Comparison of ENCODE assay signal across 9 cellular contexts in genomic region chr19:38394488-38394887, GRCh38.
DNase-seq lines count a peak whose midpoint lies in the region; ATAC-seq lines count a peak whose summit lies in the region.
"Had no signal": no experiment of that assay in that cellular context is flagged by ENCODE, and none has a peak within 500 bp of the region (broad histone marks: within the 10 kb centered on the region; RNA-seq: fewer than 3 reads in every experiment).

No MANE protein-coding gene starts in this region.

- no peak for ATAC-seq in GM18870 (IDR thresholded peaks at IDR 0.05; ENCODE audit: unreplicated experiment)
- no peak for ATAC-seq in GM18861 (IDR thresholded peaks at IDR 0.05; ENCODE audit: unreplicated experiment)

- DNase-seq in RPMI8226 (peak; percentile 17), iris pigment epithelial cell (ENCODE audit: low read depth) (peak; percentile 68), GF-D8 (lab: John Stamatoyannopoulos, UW) (no peak), LoVo (ENCODE audit: low spot score) (no peak)
- peak; percentile 88 for DNase-seq in activated effector memory CD4-positive, alpha-beta T cell treated with anti-CD3 and anti-CD28 coated beads, Interleukin-2, amount 50 U/mL, for 16 hours
- DNase-seq in stimulated activated CD8-positive, alpha-beta memory T cell treated with anti-CD3 and anti-CD28 coated beads, Interleukin-7, amount 100 ng/mL, for 48 hours (ENCODE audit: extremely low read depth in 1 of 2, low read depth in 1 of 2), result peak; percentile 53 to 80
- DNase-seq: heart right ventricle had no signal

Comparison
In these comparisons a context has a peak if more than half of its experiments do, and no peak if none do; other contexts are left out.
1. DNase-seq: peak in RPMI8226 (single experiment), activated effector memory CD4-positive, alpha-beta T cell treated with anti-CD3 and anti-CD28 coated beads, Interleukin-2, amount 50 U/mL, for 16 hours (single experiment), iris pigment epithelial cell (single experiment) and stimulated activated CD8-positive, alpha-beta memory T cell treated with anti-CD3 and anti-CD28 coated beads, Interleukin-7, amount 100 ng/mL, for 48 hours (2 of 2); none in GF-D8 (single experiment) and LoVo (single experiment).